In genomic region chr2:100104718-100105677, GRCh38 we compare ENCODE assay signal across 8 cellular contexts. TPM values are rescaled to one million over a fixed set of nuclear protein-coding genes. Genes with fewer than 3 reads are reported as not detected.
DNase-seq lines count a peak whose midpoint lies in the region; ATAC-seq and TF ChIP-seq lines count a peak whose summit lies in the region.

No MANE protein-coding gene starts in this region.

- TF ChIP-seq CTCF in GM23338 (conservative IDR thresholded peaks at IDR 0.05; ENCODE audit: low read depth in 2 of 2) (no peak), fibroblast of villous mesenchyme (IDR thresholded peaks at IDR 0.05; ENCODE audit: insufficient read depth, low read depth, low read length) (no peak)

- H3K4me1 Mint-ChIP-seq in GM23338 = peaks cover 23% of the 10 kb centered on the region

- no peaks in the 10 kb centered on the region for H3F3A ChIP-seq in GM23338 (replicated peaks; ENCODE audit: low read depth)

- peaks cover 73% of the 10 kb centered on the region for H3K27me3 ChIP-seq in GM23338 (ENCODE audit: insufficient read depth)
- no peaks in the 10 kb centered on the region for H3K27me3 ChIP-seq in neuron (ENCODE audit: insufficient read depth, low read length)

- no peaks in the 10 kb centered on the region for H3K9me2 ChIP-seq in GM23338 (ENCODE audit: insufficient read depth)

- no peak overlapping the region for H3K27ac ChIP-seq in GM23338 (ENCODE audit: low read depth)

- intact Hi-C loops in posterior vena cava (cut with DNase I) = no loop called here

- DNase-seq in AG08395 (ENCODE audit: low spot score) (peak; percentile 33), GM23338 (ENCODE audit: low spot score) (peak; percentile 51), fibroblast of villous mesenchyme (ENCODE audit: low read depth) (no peak), NOMO-1 treated with dmso at 0.1 percent for 144 hours (lab: John Stamatoyannopoulos, UW; ENCODE audit: unreplicated experiment) (no peak), posterior vena cava (ENCODE audit: low spot score) (no peak)
- peak; percentile 26 for DNase-seq in activated CD4-positive, alpha-beta T cell treated with anti-CD3 and anti-CD28 coated beads, Interleukin-2, amount 50 U/mL, for 1 hour

- no peaks in the 10 kb centered on the region for H3K36me3 ChIP-seq in GM23338 (ENCODE audit: insufficient read depth)
- no peaks in the 10 kb centered on the region for H3K36me3 ChIP-seq in neuron (ENCODE audit: insufficient read depth, low read length)

- no peaks in the 10 kb centered on the region for H3K79me2 ChIP-seq in GM23338 (replicated peaks; ENCODE audit: insufficient read depth)

- H3K9me3 Mint-ChIP-seq in GM23338 = no peaks in the 10 kb centered on the region

- H3K9me3 ChIP-seq in neuron (ENCODE audit: low read length) = no peaks in the 10 kb centered on the region

- ATAC-seq in GM23338 = peak; percentile 36
- ATAC-seq in GM18858 (IDR thresholded peaks at IDR 0.05; ENCODE audit: unreplicated experiment) = no peak

- peak overlapping the region; percentile 82 for H3K4me3 Mint-ChIP-seq in GM23338

- H3K27ac Mint-ChIP-seq in GM23338 = no peak overlapping the region

- H3K4me2 ChIP-seq in GM23338 = peak overlapping the region; percentile 81

- H3K36me3 Mint-ChIP-seq in GM23338 (ENCODE audit: low read depth) = no peaks in the 10 kb centered on the region; the same call in 2 of the 3 replicates

- H3K4me1 ChIP-seq in GM23338 (ENCODE audit: insufficient read depth) = peaks cover 18% of the 10 kb centered on the region
- H3K4me1 ChIP-seq in neuron (ENCODE audit: insufficient read depth, low read length) = peaks cover 34% of the 10 kb centered on the region

- H3K4me3 ChIP-seq in GM23338 = peak overlapping the region; percentile 79
- peak overlapping the region; percentile 47 for H3K4me3 ChIP-seq in fibroblast of villous mesenchyme (ENCODE audit: low read depth, low read length)
- H3K4me3 ChIP-seq in neuron (ENCODE audit: low read length) = peak overlapping the region; percentile 46

- H3K27me3 Mint-ChIP-seq in GM23338 (ENCODE audit: insufficient read depth, low read depth, poor library complexity) = peaks cover 42% of the 10 kb centered on the region

- no peaks in the 10 kb centered on the region for H4K20me1 ChIP-seq in GM23338 (replicated peaks; ENCODE audit: insufficient read depth)

- H2AFZ ChIP-seq in GM23338 (peak overlapping the region; percentile 98), neuron (ENCODE audit: low read depth, low read length) (peak overlapping the region; percentile 34)

TF ChIP-seq in GM23338, 12 proteins besides CTCF, POLR2A, EP300 and RAD21:
- TF ChIP-seq CREB1 (CRISPR knock-in tag; IDR thresholded peaks at IDR 0.05; ENCODE audit: low read depth) (no peak), EZH2phosphoT487 (IDR thresholded peaks at IDR 0.05; ENCODE audit: unreplicated experiment) (peak; percentile 51), EZH2 (IDR thresholded peaks at IDR 0.05; ENCODE audit: low read depth, unreplicated experiment) (peak; percentile 57), ZNF331 (CRISPR knock-in tag; IDR thresholded peaks at IDR 0.05; ENCODE audit: low read depth) (no peak)

RNA-seq across cellular contexts. Expression of gene AFF3, which starts 37.4 kb away (rescaled TPM):
- 1.4 and 5.9 TPM in 2 replicates for total RNA-seq in GM23338 (2014; rRNA removed; shearing (Covaris generic))
- 0.73 and 1.5 TPM in 2 replicates for polyA plus RNA-seq in GM23338 (2016; fragmentation: Nextera tagmentation; extraction: Ambion mirVana)
- total RNA-seq in fibroblast of villous mesenchyme = 19.4 and 31.9 TPM in 2 replicates
- total RNA-seq in posterior vena cava = 10 to 100 TPM; 15.5 to 26.4 TPM

Comparison
In these comparisons a context has a peak if more than half of its experiments do, and no peak if none do; other contexts are left out.
1. DNase-seq: peak in AG08395 (single experiment), GM23338 (single experiment) and activated CD4-positive, alpha-beta T cell treated with anti-CD3 and anti-CD28 coated beads, Interleukin-2, amount 50 U/mL, for 1 hour (single experiment); none in fibroblast of villous mesenchyme (single experiment), NOMO-1 treated with dmso at 0.1 percent for 144 hours (single experiment) and posterior vena cava (single experiment).
2. Peak in every context shown above with its lines, with median percentiles within 50 percentile points of each other: H3K4me3 ChIP-seq.